35 cellular contexts compared by ENCODE assay signal in genomic region chr1:151485685-151486255, GRCh38. TPM values are rescaled to one million over a fixed set of nuclear protein-coding genes. Genes with fewer than 3 reads are reported as not detected.
DNase-seq lines count a peak whose midpoint lies in the region; ATAC-seq, FAIRE-seq and TF ChIP-seq lines count a peak whose summit lies in the region.
"Had no signal": no experiment of that assay in that cellular context is flagged by ENCODE, and none has a peak within 500 bp of the region (broad histone marks: within the 10 kb centered on the region; RNA-seq: fewer than 3 reads in every experiment).

No MANE protein-coding gene starts in this region.

- in situ Hi-C loops in K562 (cut with MboI), result no loop called here

- H3K27ac ChIP-seq in H9 (ENCODE audit: insufficient read length, low read depth, low read length) (no peak overlapping the region), K562 (ENCODE audit: extremely low read depth, low read depth, low read length) (no peak overlapping the region)
- H3K27ac ChIP-seq: BLaER1 treated with 17β-estradiol and CSF1 and Interleukin-3, amounts not matched to agents 10 nM and 100 nM; epithelial cell of prostate; foreskin keratinocyte; right atrium auricular region; thoracic aorta; VCaP had no signal

- peaks cover 1% of the 10 kb centered on the region; the same call in 1 of the 2 replicates for H3K27me3 Mint-ChIP-seq in H9 (ENCODE audit: low read depth)
- H3K27me3 Mint-ChIP-seq in osteocyte (ENCODE audit: unreplicated experiment), result peaks cover 3% of the 10 kb centered on the region
- H3K27me3 Mint-ChIP-seq: activated naive CD4-positive, alpha-beta T cell treated with anti-CD3 and anti-CD28 coated beads, Interleukin-2, amount 50 U/mL, for 24 hours; stimulated activated naive CD8-positive, alpha-beta T cell treated with anti-CD3 and anti-CD28 coated beads, Interleukin-15, Interleukin-2, amounts not matched to agents 100 ng/mL and 50 ng/mL, for 24 hours had no signal

- no TSS peak for BruUV-seq in K562 (replicated peaks; lab: Mats Ljungman, UMichigan)

- ATAC-seq in K562, result peak; percentile 77
- ATAC-seq: foreskin keratinocyte, Panc1 had no signal

- TF ChIP-seq CTCF in BE2C (IDR thresholded peaks at IDR 0.05; ENCODE audit: low read depth, low read length) (no peak), H9 (conservative IDR thresholded peaks at IDR 0.05) (peak; percentile 50; the same call in 2 of the 3 replicates), K562 (IDR thresholded peaks at IDR 0.05 in 2 of 3, conservative IDR thresholded peaks at IDR 0.05 in 1 of 3; ENCODE audit: insufficient read depth in 2 of 3, low read depth in 1 of 3, low read length in 3 of 3) (peak in 1 of 3 experiments; percentile 31; a peak in 1 of 6 replicates), osteocyte (IDR thresholded peaks at IDR 0.05) (no peak)

- H3K36me3 Mint-ChIP-seq in H9 (ENCODE audit: insufficient read depth in 1 of 3, low read depth in 3 of 3), result peaks cover 0 to 5% (median 0%) of the 10 kb centered on the region in 3 experiments; a peak in 2 of 7 replicates
- H3K36me3 Mint-ChIP-seq in osteocyte (ENCODE audit: unreplicated experiment), result no peaks in the 10 kb centered on the region
- H3K36me3 Mint-ChIP-seq: activated naive CD4-positive, alpha-beta T cell treated with anti-CD3 and anti-CD28 coated beads, Interleukin-2, amount 50 U/mL, for 24 hours had no signal

- 0 out of 4 replicates have a peak, but pooled peaks cover 0 to 3% of the 10 kb centered on the region in 2 experiments for H3K4me1 Mint-ChIP-seq in H9
- no peaks in the 10 kb centered on the region for H3K4me1 Mint-ChIP-seq in osteocyte (ENCODE audit: unreplicated experiment)
- H3K4me1 Mint-ChIP-seq: activated naive CD4-positive, alpha-beta T cell treated with anti-CD3 and anti-CD28 coated beads, Interleukin-2, amount 50 U/mL, for 24 hours; mesothelial cell of epicardium had no signal

- H3K23ac ChIP-seq in H9 (ENCODE audit: insufficient read length, low read depth, low read length), result no peak overlapping the region

- no peak overlapping the region for H3K4me2 ChIP-seq in H9 (ENCODE audit: insufficient read depth, insufficient read length, low read length)
- H3K4me2 ChIP-seq in K562 (ENCODE audit: insufficient read depth, low read length), result no peak overlapping the region
- H3K4me2 ChIP-seq: BLaER1 treated with 17β-estradiol and CSF1 and Interleukin-3, amounts not matched to agents 10 nM and 100 nM had no signal

- no peak overlapping the region for H2BK15ac ChIP-seq in H9 (ENCODE audit: low read depth, low read length)

- CTCF ChIA-PET in K562 (lab: Yijun Ruan, JAX; ENCODE audit: low intra/inter-chr PET ratio), result no interaction called here

- H3K4me3 ChIP-seq in BE2C (ENCODE audit: low read depth, low read length) (no peak overlapping the region), K562 (no peak overlapping the region)
- H3K4me3 ChIP-seq: BLaER1 treated with 17β-estradiol and CSF1 and Interleukin-3, amounts not matched to agents 10 nM and 100 nM; right atrium auricular region; thoracic aorta had no signal

- no peak overlapping the region for H3K56ac ChIP-seq in H9 (ENCODE audit: insufficient read length, low read depth, low read length)

- no peak overlapping the region for H4K91ac ChIP-seq in H9 (ENCODE audit: insufficient read length, low read depth, low read length)

- no peak overlapping the region for H4K5ac ChIP-seq in H9 (ENCODE audit: insufficient read length, low read depth, low read length)

- H4K8ac ChIP-seq in H9 (replicated peaks; ENCODE audit: insufficient read length, low read depth, low read length), result no peak overlapping the region

- FAIRE-seq in K562 (lab: Jason Lieb, UNC), result no peak
- FAIRE-seq: colon, H54, kidney, urothelium cell line had no signal

- no peak for TF ChIP-seq POLR2A in K562 (conservative IDR thresholded peaks at IDR 0.05)

- H3K79me2 ChIP-seq in H9 (ENCODE audit: insufficient read depth, low read length) (no peaks in the 10 kb centered on the region), K562 (ENCODE audit: control insufficient read depth, insufficient read depth, low read length) (no peaks in the 10 kb centered on the region)

- H2BK120ac ChIP-seq in H9 (ENCODE audit: low read depth, low read length, poor library complexity, severe bottlenecking), result no peak overlapping the region

- no peaks in the 10 kb centered on the region for H3K79me1 ChIP-seq in H9 (ENCODE audit: insufficient read depth, low read depth, low read length, poor library complexity, severe bottlenecking)

- no peaks in the 10 kb centered on the region for H3K27me3 ChIP-seq in BE2C
- no peaks in the 10 kb centered on the region for H3K27me3 ChIP-seq in H9 (ENCODE audit: insufficient read depth, low read length)
- H3K27me3 ChIP-seq in K562 (ENCODE audit: control insufficient read depth in 2 of 2, insufficient read depth in 2 of 2, low read length in 2 of 2), result no peaks in the 10 kb centered on the region
- H3K27me3 ChIP-seq: BLaER1 treated with 17β-estradiol and CSF1 and Interleukin-3, amounts not matched to agents 10 nM and 100 nM; foreskin keratinocyte; right atrium auricular region had no signal

- no peak overlapping the region for H3T11ph ChIP-seq in H9 (ENCODE audit: low read length)

- intact Hi-C loops in K562 (cut with micrococcal nuclease), result no loop called here

- no peak overlapping the region for H3K27ac Mint-ChIP-seq in H9
- no peak overlapping the region for H3K27ac Mint-ChIP-seq in osteocyte (ENCODE audit: unreplicated experiment)
- H3K27ac Mint-ChIP-seq: activated naive CD4-positive, alpha-beta T cell treated with anti-CD3 and anti-CD28 coated beads, Interleukin-2, amount 50 U/mL, for 24 hours; mesothelial cell of epicardium; stimulated activated naive CD8-positive, alpha-beta T cell treated with anti-CD3 and anti-CD28 coated beads, Interleukin-15, Interleukin-2, amounts not matched to agents 100 ng/mL and 50 ng/mL, for 24 hours had no signal

- DNase-seq in BE2C (peak; percentile 7), H9 (peak; percentile 69), K562 (ENCODE audit: extremely low read depth in 1 of 4, low spot score in 3 of 4) (no peak), iPS-NIHi11 (ENCODE audit: low spot score) (peak; percentile 32), osteocyte (ENCODE audit: extremely low spot score, unreplicated experiment) (no peak), A172 (ENCODE audit: low spot score) (no peak)
- no peak for DNase-seq in stimulated activated CD8-positive, alpha-beta memory T cell treated with anti-CD3 and anti-CD28 coated beads, Interleukin-4, amount 100 ng/mL, for 48 hours
- DNase-seq: activated CD4-positive, alpha-beta T cell treated with anti-CD3 and anti-CD28 coated beads for 48 hours; activated CD8-positive, alpha-beta memory T cell treated with anti-CD3 and anti-CD28 coated beads for 24 hours; activated T-cell treated with anti-CD3 and anti-CD28 coated beads for 4 hours; amygdala; foreskin keratinocyte; head of caudate nucleus; kidney; NCI-H1048; NCI-H1694; NCI-H2171; NCI-H510A treated with DMSO at 0.1 percent for 48 hours; posterior cingulate gyrus; SHP77 treated with DMSO at 0.1 percent for 48 hours; stimulated activated CD4-positive, alpha-beta T cell treated with anti-CD3 and anti-CD28 coated beads, Interleukin-1b, Interleukin-23, amount 100 ng/mL, for 48 hours; SW 1271; T1000 had no signal

- H3K9me1 ChIP-seq in K562 (ENCODE audit: control insufficient read depth, insufficient read depth, low read length), result no peaks in the 10 kb centered on the region

- H3K9me3 ChIP-seq in BE2C, result peaks cover 4% of the 10 kb centered on the region
- H3K9me3 ChIP-seq in H9 (ENCODE audit: control insufficient read depth, low read depth, low read length), result no peaks in the 10 kb centered on the region
- H3K9me3 ChIP-seq in K562 (replicated peaks; ENCODE audit: control insufficient read depth, insufficient read depth, low read depth, low read length), result peaks cover 2% of the 10 kb centered on the region; the same call in 1 of the 2 replicates

- H3K9me3 Mint-ChIP-seq in H9, result peaks cover 4 to 6% of the 10 kb centered on the region in 2 experiments; a peak in 4 of 5 replicates
- H3K9me3 Mint-ChIP-seq in osteocyte (ENCODE audit: unreplicated experiment), result no peaks in the 10 kb centered on the region
- H3K9me3 Mint-ChIP-seq: activated naive CD4-positive, alpha-beta T cell treated with anti-CD3 and anti-CD28 coated beads, Interleukin-2, amount 50 U/mL, for 24 hours had no signal

- no peaks in the 10 kb centered on the region for H4K20me1 ChIP-seq in H9 (ENCODE audit: control insufficient read depth, insufficient read depth, insufficient read length)
- no peaks in the 10 kb centered on the region for H4K20me1 ChIP-seq in K562 (replicated peaks; ENCODE audit: control insufficient read depth, insufficient read depth, low read length)
- H4K20me1 ChIP-seq: BLaER1 treated with 17β-estradiol and CSF1 and Interleukin-3, amounts not matched to agents 10 nM and 100 nM had no signal

- no peak overlapping the region for H2BK12ac ChIP-seq in H9 (ENCODE audit: insufficient read length, low read depth, low read length)

- no peak overlapping the region for H3K9ac ChIP-seq in H9 (ENCODE audit: extremely low read depth, insufficient read length, low read length)
- H3K9ac ChIP-seq in K562 (ENCODE audit: insufficient read depth in 1 of 2, low read depth in 2 of 2, low read length in 2 of 2), result no peak overlapping the region
- H3K9ac ChIP-seq: BLaER1 treated with 17β-estradiol and CSF1 and Interleukin-3, amounts not matched to agents 10 nM and 100 nM had no signal

- H3K4ac ChIP-seq in H9 (ENCODE audit: low read depth, low read length), result no peak overlapping the region

- no peak overlapping the region for H3K14ac ChIP-seq in H9 (ENCODE audit: insufficient read depth, low read length)

- WGBS in H9 (ENCODE audit: extremely low coverage, insufficient read length, low lambda C conversion rate), result no CpG with 5 or more reads among the region's 5 CpGs
- WGBS in K562 (ENCODE audit: insufficient coverage, low coverage, missing lambda C conversion rate), result 17% methylated on average over 5 of the region's 5 CpGs

- POLR2A ChIA-PET in K562 (lab: Yijun Ruan, JAX), result interaction anchor here (0.7 to 1.0 kb wide), 2 partner anchors 9 to 20 kb away, joined by 3 to 5 read pairs; no protein-coding TSS in a partner anchor

- H3K23me2 ChIP-seq in H9 (ENCODE audit: insufficient read length, low read depth, low read length, poor library complexity, severe bottlenecking), result no peaks in the 10 kb centered on the region

- TF ChIP-seq RAD21 in K562 (CRISPR knock-in tag; conservative IDR thresholded peaks at IDR 0.05 in 1 of 2, IDR thresholded peaks at IDR 0.05 in 1 of 2), result peak in 1 of 2 experiments; percentile 24; a peak in 1 of 4 replicates

- no peak overlapping the region for H3K4me3 Mint-ChIP-seq in H9
- H3K4me3 Mint-ChIP-seq in osteocyte (ENCODE audit: unreplicated experiment), result no peak overlapping the region
- H3K4me3 Mint-ChIP-seq: activated naive CD4-positive, alpha-beta T cell treated with anti-CD3 and anti-CD28 coated beads, Interleukin-2, amount 50 U/mL, for 24 hours; mesothelial cell of epicardium; stimulated activated naive CD8-positive, alpha-beta T cell treated with anti-CD3 and anti-CD28 coated beads, Interleukin-15, Interleukin-2, amounts not matched to agents 100 ng/mL and 50 ng/mL, for 24 hours had no signal

- H3K18ac ChIP-seq in H9 (ENCODE audit: insufficient read length, low read depth, low read length), result no peak overlapping the region

- no peaks in the 10 kb centered on the region for H3K4me1 ChIP-seq in BE2C
- H3K4me1 ChIP-seq in H9 (ENCODE audit: insufficient read depth, low read length), result no peaks in the 10 kb centered on the region
- H3K4me1 ChIP-seq in K562 (replicated peaks in 1 of 2; ENCODE audit: control insufficient read depth in 2 of 2, insufficient read depth in 2 of 2, low read length in 2 of 2), result no peaks in the 10 kb centered on the region; a peak in 1 of 5 replicates
- H3K4me1 ChIP-seq: BLaER1 treated with 17β-estradiol and CSF1 and Interleukin-3, amounts not matched to agents 10 nM and 100 nM; foreskin keratinocyte; right atrium auricular region had no signal

- no peak overlapping the region for H2AK5ac ChIP-seq in H9 (ENCODE audit: insufficient read length, low read length)

- H2AFZ ChIP-seq in H9 (ENCODE audit: low read length) (no peak overlapping the region), K562 (ENCODE audit: low read depth, low read length) (no peak overlapping the region)

- H2BK5ac ChIP-seq in H9 (ENCODE audit: insufficient read length, low read length), result no peak overlapping the region

- no peak overlapping the region for H2BK20ac ChIP-seq in H9 (ENCODE audit: low read depth, low read length, poor library complexity, severe bottlenecking)

- no peak for TF ChIP-seq EP300 in K562 (IDR thresholded peaks at IDR 0.05; ENCODE audit: low read length)

- no peaks in the 10 kb centered on the region for H3K36me3 ChIP-seq in BE2C
- no peaks in the 10 kb centered on the region for H3K36me3 ChIP-seq in K562 (ENCODE audit: control insufficient read depth, insufficient read depth, low read length)
- H3K36me3 ChIP-seq: BLaER1 treated with 17β-estradiol and CSF1 and Interleukin-3, amounts not matched to agents 10 nM and 100 nM; right atrium auricular region; thoracic aorta had no signal

RNA-seq across cellular contexts. Expression of gene CGN, which starts 25.4 kb away (rescaled TPM):
- 26.1 TPM for polyA plus RNA-seq in BE2C (2012; ENCODE audit: insufficient read depth, insufficient read length, low read depth)
- 29.9 and 30.9 TPM in 2 replicates for total RNA-seq in H9 (2021)
- 0.30 and 0.32 TPM in 2 replicates for total RNA-seq in K562 (2011; cell fraction: chromatin; rRNA removed; ENCODE audit: low replicate concordance)
- total RNA-seq in K562 (2011; cell fraction: nucleolus; rRNA removed), result under 0.01 and 0.39 TPM in 2 replicates
- total RNA-seq in K562 (2011; cell fraction: nucleoplasm; rRNA removed), result 0.31 and 0.59 TPM in 2 replicates
- total RNA-seq in K562 (2014; rRNA removed), result 1.4 TPM in 1 of 2 replicates, not detected in the other
- total RNA-seq in K562 (2014; rRNA removed; fragmentation: Illumina TruSeq; extraction: Trizol), result 0.04 and 0.06 TPM in 2 replicates
- 0.07 TPM in 1 of 2 replicates, not detected in the other for total RNA-seq in K562 (2015; rRNA removed; fragmentation: Illumina TruSeq; extraction: Trizol)
- total RNA-seq in K562 (2021), result 0.27 and 0.34 TPM in 2 replicates
- polyA plus RNA-seq in K562 (2011; rRNA removed), result 0.14 and 0.16 TPM in 2 replicates
- 0.03 and 0.13 TPM in 2 replicates for polyA plus RNA-seq in K562 (2011; cell fraction: cytosol; rRNA removed)
- 0.40 and 0.88 TPM in 2 replicates for polyA plus RNA-seq in K562 (2011; cell fraction: nucleus; rRNA removed)
- polyA plus RNA-seq in K562 (2012), result 0.04 and 0.09 TPM in 2 replicates
- polyA plus RNA-seq in K562 (2014; fragmentation: Illumina TruSeq; extraction: Trizol), result 0.03 and 0.19 TPM in 2 replicates
- under 1 TPM in 1 of 2 experiments, not detected in 1; 0.18 TPM for polyA plus RNA-seq in K562 (2014; fragmentation: Nextera tagmentation; extraction: Ambion mirVana)
- 0.09 TPM in 1 of 2 replicates, not detected in the other for polyA plus RNA-seq in K562 (2014; rRNA removed)
- polyA minus RNA-seq in K562 (2011; rRNA and poly(A)+ RNA removed), result 0.04 TPM in 1 of 2 replicates, not detected in the other
- polyA minus RNA-seq in K562 (2011; cell fraction: cytosol; rRNA and poly(A)+ RNA removed), result 0.27 TPM in 1 of 2 replicates, not detected in the other
- polyA minus RNA-seq in K562 (2011; cell fraction: nucleus; rRNA and poly(A)+ RNA removed), result 0.11 and 0.13 TPM in 2 replicates
- 0.99 and 1.7 TPM in 2 replicates for total RNA-seq in osteocyte
- total RNA-seq in A172 (2014; rRNA removed; shearing (Covaris generic)), result 0.93 and 3.2 TPM in 2 replicates

RNA-seq across cellular contexts. Expression of gene POGZ, which starts 26.5 kb away (rescaled TPM):
- 51.9 TPM for polyA plus RNA-seq in BE2C (2012; ENCODE audit: insufficient read depth, insufficient read length, low read depth)
- 93.0 and 102 TPM in 2 replicates for total RNA-seq in H9 (2021)
- total RNA-seq in K562 (2011; cell fraction: chromatin; rRNA removed; ENCODE audit: low replicate concordance), result 127 and 201 TPM in 2 replicates
- 62.0 and 71.8 TPM in 2 replicates for total RNA-seq in K562 (2011; cell fraction: nucleolus; rRNA removed)
- 97.2 and 112 TPM in 2 replicates for total RNA-seq in K562 (2011; cell fraction: nucleoplasm; rRNA removed)
- total RNA-seq in K562 (2014; rRNA removed), result 16.4 and 25.1 TPM in 2 replicates
- 17.6 and 22.0 TPM in 2 replicates for total RNA-seq in K562 (2014; rRNA removed; fragmentation: Illumina TruSeq; extraction: Trizol)
- total RNA-seq in K562 (2015; rRNA removed; fragmentation: Illumina TruSeq; extraction: Trizol), result 21.6 and 23.6 TPM in 2 replicates
- total RNA-seq in K562 (2021), result 38.2 and 40.6 TPM in 2 replicates
- polyA plus RNA-seq in K562 (2011; rRNA removed), result 26.8 and 44.3 TPM in 2 replicates
- 16.8 and 22.3 TPM in 2 replicates for polyA plus RNA-seq in K562 (2011; cell fraction: cytosol; rRNA removed)
- polyA plus RNA-seq in K562 (2011; cell fraction: nucleus; rRNA removed), result 94.4 and 103 TPM in 2 replicates
- polyA plus RNA-seq in K562 (2012), result 20.5 and 23.7 TPM in 2 replicates
- polyA plus RNA-seq in K562 (2014; fragmentation: Illumina TruSeq; extraction: Trizol), result 26.5 and 36.4 TPM in 2 replicates
- polyA plus RNA-seq in K562 (2014; fragmentation: Nextera tagmentation; extraction: Ambion mirVana), result 10 to 100 TPM in 1 of 2 experiments, 1 to 10 TPM in 1; 9.4 to 13.7 TPM
- polyA plus RNA-seq in K562 (2014; rRNA removed), result 20.8 and 21.5 TPM in 2 replicates
- polyA minus RNA-seq in K562 (2011; rRNA and poly(A)+ RNA removed), result 50.1 and 70.2 TPM in 2 replicates
- 29.9 and 31.9 TPM in 2 replicates for polyA minus RNA-seq in K562 (2011; cell fraction: cytosol; rRNA and poly(A)+ RNA removed)
- polyA minus RNA-seq in K562 (2011; cell fraction: nucleus; rRNA and poly(A)+ RNA removed), result 32.2 and 47.7 TPM in 2 replicates
- total RNA-seq in osteocyte, result 105 and 107 TPM in 2 replicates
- total RNA-seq in A172 (2014; rRNA removed; shearing (Covaris generic)), result 29.1 and 30.3 TPM in 2 replicates

RNA-seq across cellular contexts. Expression of gene TUFT1, which starts 54.3 kb away (rescaled TPM):
- 4.3 TPM for polyA plus RNA-seq in BE2C (2012; ENCODE audit: insufficient read depth, insufficient read length, low read depth)
- total RNA-seq in H9 (2021) (6.2 and 6.5 TPM in 2 replicates), K562 (2014; rRNA removed) (1.4 and 1.6 TPM in 2 replicates), K562 (2014; rRNA removed; fragmentation: Illumina TruSeq; extraction: Trizol) (1.2 and 1.6 TPM in 2 replicates), K562 (2015; rRNA removed; fragmentation: Illumina TruSeq; extraction: Trizol) (0.54 and 0.68 TPM in 2 replicates), K562 (2021) (1.4 and 2.0 TPM in 2 replicates), osteocyte (7.1 and 9.0 TPM in 2 replicates)
- 3.5 and 4.6 TPM in 2 replicates for total RNA-seq in K562 (2011; cell fraction: chromatin; rRNA removed; ENCODE audit: low replicate concordance)
- total RNA-seq in K562 (2011; cell fraction: nucleolus; rRNA removed), result 1.7 and 2.0 TPM in 2 replicates
- 3.4 and 5.6 TPM in 2 replicates for total RNA-seq in K562 (2011; cell fraction: nucleoplasm; rRNA removed)
- polyA plus RNA-seq in K562 (2011; rRNA removed) (1.5 and 2.4 TPM in 2 replicates), K562 (2014; fragmentation: Illumina TruSeq; extraction: Trizol) (1.9 and 2.2 TPM in 2 replicates), K562 (2014; fragmentation: Nextera tagmentation; extraction: Ambion mirVana) (1 to 10 TPM; 1.7 to 2.0 TPM), K562 (2014; rRNA removed) (1.7 TPM in 2 replicates)
- 1.1 and 2.3 TPM in 2 replicates for polyA plus RNA-seq in K562 (2011; cell fraction: cytosol; rRNA removed)
- 1.2 and 1.7 TPM in 2 replicates for polyA plus RNA-seq in K562 (2011; cell fraction: nucleus; rRNA removed)
- 1.4 and 2.7 TPM in 2 replicates for polyA plus RNA-seq in K562 (2012)
- polyA minus RNA-seq in K562 (2011; rRNA and poly(A)+ RNA removed), result 2.3 and 2.7 TPM in 2 replicates
- polyA minus RNA-seq in K562 (2011; cell fraction: cytosol; rRNA and poly(A)+ RNA removed), result 1.0 and 1.8 TPM in 2 replicates
- polyA minus RNA-seq in K562 (2011; cell fraction: nucleus; rRNA and poly(A)+ RNA removed), result 0.40 and 1.1 TPM in 2 replicates
- total RNA-seq in A172 (2014; rRNA removed; shearing (Covaris generic)), result 64.3 and 99.0 TPM in 2 replicates

Comparison
In these comparisons a context has a peak if more than half of its experiments do, and no peak if none do; other contexts are left out.
1. DNase-seq: peak in BE2C (single experiment), H9 (single experiment) and iPS-NIHi11 (single experiment); none in K562 (0 of 4), stimulated activated CD8-positive, alpha-beta memory T cell treated with anti-CD3 and anti-CD28 coated beads, Interleukin-4, amount 100 ng/mL, for 48 hours (single experiment), osteocyte (single experiment) and A172 (single experiment).